In genomic region chr20:44576297-44576696, GRCh38 we compare ENCODE assay signal across 8 cellular contexts. TPM values are rescaled to one million over a fixed set of nuclear protein-coding genes. Genes with fewer than 3 reads are reported as not detected.
A peak's percentile ranks its signal among the peaks of the same experiment; 100 is the strongest.
DNase-seq lines count a peak whose midpoint lies in the region; ATAC-seq and TF ChIP-seq lines count a peak whose summit lies in the region.

No MANE protein-coding gene starts in this region.

- no peak overlapping the region for H2BK5ac ChIP-seq in mesendoderm (ENCODE audit: low read length)

- no peak overlapping the region for H3K23ac ChIP-seq in mesendoderm (ENCODE audit: low read length)

- H3K56ac ChIP-seq in mesendoderm (ENCODE audit: low read length), result no peak overlapping the region

- TF ChIP-seq EP300 in Ishikawa (IDR thresholded peaks at IDR 0.05; ENCODE audit: borderline replicate concordance), result no peak

- no peak overlapping the region for H2BK15ac ChIP-seq in mesendoderm (replicated peaks; ENCODE audit: low read depth)

- H3K4ac ChIP-seq in mesendoderm (ENCODE audit: low read depth, low read length), result no peak overlapping the region

- H3K18ac ChIP-seq in mesendoderm (ENCODE audit: low read length), result no peak overlapping the region

- WGBS in mesendoderm (ENCODE audit: extremely low coverage, insufficient coverage, low lambda C conversion rate), result no CpG with 5 or more reads among the region's 3 CpGs

- no peak overlapping the region for H3K27ac Mint-ChIP-seq in CD8-positive, alpha-beta T cell
- H3K27ac Mint-ChIP-seq in activated T-helper 17 cell treated with anti-CD3 and anti-CD28 coated beads, Interleukin-2, amount 50 U/mL, for 72 hours, result peak overlapping the region; percentile 21

- no peaks in the 10 kb centered on the region for H3K27me3 ChIP-seq in CD8-positive, alpha-beta T cell (ENCODE audit: insufficient read depth, low read length)
- no peaks in the 10 kb centered on the region for H3K27me3 ChIP-seq in mesendoderm (ENCODE audit: insufficient read depth, low read length, poor library complexity)

- no peaks in the 10 kb centered on the region for H3K9me3 ChIP-seq in CD8-positive, alpha-beta T cell (ENCODE audit: low read length)

- no peak overlapping the region for H3K4me3 Mint-ChIP-seq in CD8-positive, alpha-beta T cell
- no peak overlapping the region for H3K4me3 Mint-ChIP-seq in activated T-helper 17 cell treated with anti-CD3 and anti-CD28 coated beads, Interleukin-2, amount 50 U/mL, for 72 hours

- no peaks in the 10 kb centered on the region for H3K36me3 ChIP-seq in CD8-positive, alpha-beta T cell (ENCODE audit: insufficient read depth, low read length)
- no peaks in the 10 kb centered on the region for H3K36me3 ChIP-seq in mesendoderm (ENCODE audit: control insufficient read depth, insufficient read depth, low read length)

- peaks cover 6% of the 10 kb centered on the region for H3K4me1 Mint-ChIP-seq in CD8-positive, alpha-beta T cell (ENCODE audit: low read depth)
- H3K4me1 Mint-ChIP-seq in activated T-helper 17 cell treated with anti-CD3 and anti-CD28 coated beads, Interleukin-2, amount 50 U/mL, for 72 hours, result peaks cover 29% of the 10 kb centered on the region

- no peak overlapping the region for H2BK120ac ChIP-seq in mesendoderm (ENCODE audit: low read depth, low read length)

- intact Hi-C loops in CD8-positive, alpha-beta T cell (cut with DNase I, micrococcal nuclease), result no loop called here

- H3K4me3 ChIP-seq in CD8-positive, alpha-beta T cell (ENCODE audit: low read depth, low read length), result no peak overlapping the region
- no peak overlapping the region for H3K4me3 ChIP-seq in mesendoderm (ENCODE audit: low read length)

- H2AK5ac ChIP-seq in mesendoderm (ENCODE audit: low read length), result no peak overlapping the region

- H3K79me1 ChIP-seq in mesendoderm (ENCODE audit: low read length), result peaks cover 7% of the 10 kb centered on the region

- peaks cover 12% of the 10 kb centered on the region for H3K4me1 ChIP-seq in CD8-positive, alpha-beta T cell (ENCODE audit: insufficient read depth, low read length)
- H3K4me1 ChIP-seq in mesendoderm (ENCODE audit: control insufficient read depth, low read depth, low read length), result no peaks in the 10 kb centered on the region

- H4K5ac ChIP-seq in mesendoderm (ENCODE audit: low read length), result no peak overlapping the region

- POLR2A ChIA-PET in CD8-positive, alpha-beta T cell (lab: Charles Lee), result interaction anchor here (0.6 kb wide), 1 partner anchor 34 kb away, joined by 3 read pairs; no protein-coding TSS in a partner anchor

- peak; percentile 38 for ATAC-seq in CD8-positive, alpha-beta T cell
- no peak for ATAC-seq in activated T-helper 17 cell treated with anti-CD3 and anti-CD28 coated beads, Interleukin-2, amount 50 U/mL, for 72 hours (replicated peaks)
- ATAC-seq in GM19395 (IDR thresholded peaks at IDR 0.05; ENCODE audit: unreplicated experiment) (no peak), HG03565 (IDR thresholded peaks at IDR 0.05; ENCODE audit: unreplicated experiment) (no peak)

- no peak overlapping the region for H3K4me2 ChIP-seq in mesendoderm (ENCODE audit: low read length)

- DNase-seq in CD8-positive, alpha-beta T cell, result no peak
- DNase-seq in mesendoderm (peak; percentile 40), NCI-H446 (lab: John Stamatoyannopoulos, UW) (no peak)
- DNase-seq in activated CD4-positive, alpha-beta T cell treated with anti-CD3 and anti-CD28 coated beads, Interleukin-2, amount 50 U/mL, for 48 hours, result no peak

- TF ChIP-seq CTCF in CD8-positive, alpha-beta T cell (IDR thresholded peaks at IDR 0.05), result no peak

- no peaks in the 10 kb centered on the region for H3K79me2 ChIP-seq in mesendoderm (ENCODE audit: control insufficient read depth, insufficient read depth, low read length)

- CTCF ChIA-PET in CD8-positive, alpha-beta T cell (lab: Charles Lee), result interaction anchor here (1.5 to 1.6 kb wide), 2 partner anchors 22 to 107 kb away, joined by 3 to 8 read pairs; no protein-coding TSS in a partner anchor

- no peaks in the 10 kb centered on the region for H3K36me3 Mint-ChIP-seq in CD8-positive, alpha-beta T cell
- H3K36me3 Mint-ChIP-seq in activated T-helper 17 cell treated with anti-CD3 and anti-CD28 coated beads, Interleukin-2, amount 50 U/mL, for 72 hours (ENCODE audit: low read depth), result no peaks in the 10 kb centered on the region

- no peak overlapping the region for H3K27ac ChIP-seq in CD8-positive, alpha-beta T cell (ENCODE audit: low read depth, low read length)
- no peak overlapping the region for H3K27ac ChIP-seq in mesendoderm (ENCODE audit: low read depth, low read length)

- H4K8ac ChIP-seq in mesendoderm (ENCODE audit: low read depth, low read length), result no peak overlapping the region

- no peak overlapping the region for H3K9ac ChIP-seq in mesendoderm (ENCODE audit: low read length)

- TF ChIP-seq RAD21 in Ishikawa (IDR thresholded peaks at IDR 0.05; ENCODE audit: low read depth), result peak; percentile 33

- no peaks in the 10 kb centered on the region for H3K9me3 Mint-ChIP-seq in CD8-positive, alpha-beta T cell
- H3K9me3 Mint-ChIP-seq in activated T-helper 17 cell treated with anti-CD3 and anti-CD28 coated beads, Interleukin-2, amount 50 U/mL, for 72 hours, result no peaks in the 10 kb centered on the region

- H3K27me3 Mint-ChIP-seq in CD8-positive, alpha-beta T cell (ENCODE audit: low read depth), result peaks cover 2% of the 10 kb centered on the region
- peaks cover 8% of the 10 kb centered on the region for H3K27me3 Mint-ChIP-seq in activated T-helper 17 cell treated with anti-CD3 and anti-CD28 coated beads, Interleukin-2, amount 50 U/mL, for 72 hours

TF ChIP-seq in Ishikawa, 13 proteins besides CTCF, POLR2A, EP300 and RAD21:
- TF ChIP-seq YY1 (IDR thresholded peaks at IDR 0.05; ENCODE audit: low read depth), result no peak
- TF ChIP-seq, protein P1, sequence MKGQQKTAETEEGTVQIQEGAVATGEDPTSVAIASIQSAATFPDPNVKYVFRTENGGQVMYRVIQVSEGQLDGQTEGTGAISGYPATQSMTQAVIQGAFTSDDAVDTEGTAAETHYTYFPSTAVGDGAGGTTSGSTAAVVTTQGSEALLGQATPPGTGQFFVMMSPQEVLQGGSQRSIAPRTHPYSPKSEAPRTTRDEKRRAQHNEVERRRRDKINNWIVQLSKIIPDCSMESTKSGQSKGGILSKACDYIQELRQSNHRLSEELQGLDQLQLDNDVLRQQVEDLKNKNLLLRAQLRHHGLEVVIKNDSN (IDR thresholded peaks at IDR 0.05), result no peak
- TF ChIP-seq TCF12 (IDR thresholded peaks at IDR 0.05; ENCODE audit: low read depth), result no peak
- TF ChIP-seq TEAD4 (IDR thresholded peaks at IDR 0.05), result no peak
- no peak for TF ChIP-seq ZBTB7A (IDR thresholded peaks at IDR 0.05; ENCODE audit: low read depth)
- no peak for TF ChIP-seq EGR1 (IDR thresholded peaks at IDR 0.05)
- no peak for TF ChIP-seq NFIC (IDR thresholded peaks at IDR 0.05)
- TF ChIP-seq FOXM1 (IDR thresholded peaks at IDR 0.05; ENCODE audit: borderline replicate concordance, low read depth), result no peak
- no peak for TF ChIP-seq TAF1 (IDR thresholded peaks at IDR 0.05; ENCODE audit: low read depth)
- TF ChIP-seq, protein P2, sequence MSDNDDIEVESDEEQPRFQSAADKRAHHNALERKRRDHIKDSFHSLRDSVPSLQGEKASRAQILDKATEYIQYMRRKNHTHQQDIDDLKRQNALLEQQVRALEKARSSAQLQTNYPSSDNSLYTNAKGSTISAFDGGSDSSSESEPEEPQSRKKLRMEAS (IDR thresholded peaks at IDR 0.05), result no peak
- no peak for TF ChIP-seq CREB1 (IDR thresholded peaks at IDR 0.05; ENCODE audit: low read depth)
- TF ChIP-seq, protein P3, sequence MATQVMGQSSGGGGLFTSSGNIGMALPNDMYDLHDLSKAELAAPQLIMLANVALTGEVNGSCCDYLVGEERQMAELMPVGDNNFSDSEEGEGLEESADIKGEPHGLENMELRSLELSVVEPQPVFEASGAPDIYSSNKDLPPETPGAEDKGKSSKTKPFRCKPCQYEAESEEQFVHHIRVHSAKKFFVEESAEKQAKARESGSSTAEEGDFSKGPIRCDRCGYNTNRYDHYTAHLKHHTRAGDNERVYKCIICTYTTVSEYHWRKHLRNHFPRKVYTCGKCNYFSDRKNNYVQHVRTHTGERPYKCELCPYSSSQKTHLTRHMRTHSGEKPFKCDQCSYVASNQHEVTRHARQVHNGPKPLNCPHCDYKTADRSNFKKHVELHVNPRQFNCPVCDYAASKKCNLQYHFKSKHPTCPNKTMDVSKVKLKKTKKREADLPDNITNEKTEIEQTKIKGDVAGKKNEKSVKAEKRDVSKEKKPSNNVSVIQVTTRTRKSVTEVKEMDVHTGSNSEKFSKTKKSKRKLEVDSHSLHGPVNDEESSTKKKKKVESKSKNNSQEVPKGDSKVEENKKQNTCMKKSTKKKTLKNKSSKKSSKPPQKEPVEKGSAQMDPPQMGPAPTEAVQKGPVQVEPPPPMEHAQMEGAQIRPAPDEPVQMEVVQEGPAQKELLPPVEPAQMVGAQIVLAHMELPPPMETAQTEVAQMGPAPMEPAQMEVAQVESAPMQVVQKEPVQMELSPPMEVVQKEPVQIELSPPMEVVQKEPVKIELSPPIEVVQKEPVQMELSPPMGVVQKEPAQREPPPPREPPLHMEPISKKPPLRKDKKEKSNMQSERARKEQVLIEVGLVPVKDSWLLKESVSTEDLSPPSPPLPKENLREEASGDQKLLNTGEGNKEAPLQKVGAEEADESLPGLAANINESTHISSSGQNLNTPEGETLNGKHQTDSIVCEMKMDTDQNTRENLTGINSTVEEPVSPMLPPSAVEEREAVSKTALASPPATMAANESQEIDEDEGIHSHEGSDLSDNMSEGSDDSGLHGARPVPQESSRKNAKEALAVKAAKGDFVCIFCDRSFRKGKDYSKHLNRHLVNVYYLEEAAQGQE (IDR thresholded peaks at IDR 0.05; ENCODE audit: low read depth), result no peak
- TF ChIP-seq CEBPB (IDR thresholded peaks at IDR 0.05), result no peak

RNA-seq across cellular contexts. Expression of gene PKIG, which starts 6.1 kb away (rescaled TPM):
- total RNA-seq in CD8-positive, alpha-beta T cell, result 1 to 10 TPM; 4.7 to 5.8 TPM
- 10 to 100 TPM in 1 of 2 donors, 1 to 10 TPM in 1; 4.4 to 11.9 TPM for total RNA-seq in activated T-helper 17 cell treated with anti-CD3 and anti-CD28 coated beads, Interleukin-2, amount 50 U/mL, for 72 hours
- 49.6 TPM for polyA plus RNA-seq in mesendoderm (2013, experiment 1 of 2)
- 50.6 TPM for polyA plus RNA-seq in mesendoderm (2013, experiment 2 of 2)

RNA-seq across cellular contexts. Expression of gene SERINC3, which starts 54.4 kb away (rescaled TPM):
- total RNA-seq in CD8-positive, alpha-beta T cell, result 10 to 100 TPM; 39.0 to 46.0 TPM
- total RNA-seq in activated T-helper 17 cell treated with anti-CD3 and anti-CD28 coated beads, Interleukin-2, amount 50 U/mL, for 72 hours, result 10 to 100 TPM; 68.7 to 86.8 TPM
- polyA plus RNA-seq in mesendoderm (2013, experiment 1 of 2), result 66.1 TPM
- 66.8 TPM for polyA plus RNA-seq in mesendoderm (2013, experiment 2 of 2)
